Comparison of ENCODE assay signal across 28 cellular contexts in the genomic region with DNA sequence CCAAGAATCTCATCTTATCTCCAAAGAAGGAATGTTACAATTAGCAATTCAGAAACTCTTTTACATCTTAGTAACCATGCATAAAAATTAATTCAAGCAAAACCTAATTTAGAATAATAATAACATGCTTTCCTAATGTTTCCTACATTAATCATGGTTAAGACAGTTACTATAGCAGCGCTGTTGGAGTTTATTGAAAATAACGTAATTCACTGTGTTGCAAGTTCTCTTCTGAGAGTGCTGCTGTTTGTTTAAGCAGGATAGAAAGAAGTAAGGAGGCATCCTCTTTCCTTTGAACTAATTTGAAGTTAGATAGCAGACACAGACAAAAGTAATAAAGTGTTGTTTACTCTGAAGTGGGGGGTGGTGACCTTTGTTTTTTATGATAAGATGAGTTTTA.
"Had no signal": no experiment of that assay in that cellular context is flagged by ENCODE, and none has a peak within 500 bp of the region (broad histone marks: within the 10 kb centered on the region; RNA-seq: fewer than 3 reads in every experiment).

No MANE protein-coding gene starts in this region.

- H3K36me3 Mint-ChIP-seq: naive thymus-derived CD8-positive, alpha-beta T cell; natural killer cell treated with Interleukin-12 subunit alpha and Interleukin-12 subunit beta and Interleukin-15 and Interleukin-18, amount 100 ng/mL, for 72 hours; stimulated activated effector memory CD8-positive, alpha-beta T cell treated with anti-CD3 and anti-CD28 coated beads, Interleukin-12 subunit alpha, Interleukin-12 subunit beta, amount 100 ng/mL, for 72 hours; stimulated activated naive B cell treated with anti-CD40 and anti-IgM and Interleukin-4, amounts not matched to agents 10 μg/mL and 1 μg/mL and 100 μg/mL, for 72 hours had no signal

- DNase-seq: naive thymus-derived CD8-positive, alpha-beta T cell; nephron progenitor cell; ovary; posterior cingulate gyrus; psoas muscle; right cardiac atrium; right lobe of liver; stimulated activated CD4-positive, alpha-beta T cell treated with anti-CD3 and anti-CD28 coated beads, Interleukin-15, amount 100 ng/mL, for 24 hours; stimulated activated CD4-positive, alpha-beta T cell treated with anti-CD3 and anti-CD28 coated beads, Interleukin-2, amount 100 ng/mL, for 24 hours; stimulated activated CD4-positive, alpha-beta T cell treated with anti-CD3 and anti-CD28 coated beads, Interleukin-2, amount 100 ng/mL, for 48 hours; stimulated activated CD4-positive, alpha-beta T cell treated with anti-CD3 and anti-CD28 coated beads, Interleukin-4, amount 100 ng/mL, for 24 hours; stimulated activated naive B cell treated with anti-CD40 and anti-IgM and Interleukin-4, amounts not matched to agents 10 μg/mL and 1 μg/mL and 100 μg/mL, for 72 hours; stimulated activated naive CD4-positive, alpha-beta T cell treated with Interleukin-2 at 50 U/mL for 16 hours; stomach; thyroid gland; trophoblast cell; upper lobe of left lung had no signal

- H3K4me1 Mint-ChIP-seq: naive thymus-derived CD8-positive, alpha-beta T cell; neural crest cell; stimulated activated effector memory CD8-positive, alpha-beta T cell treated with anti-CD3 and anti-CD28 coated beads, Interleukin-12 subunit alpha, Interleukin-12 subunit beta, amount 100 ng/mL, for 72 hours; stimulated activated naive B cell treated with anti-CD40 and anti-IgM and Interleukin-4, amounts not matched to agents 10 μg/mL and 1 μg/mL and 100 μg/mL, for 72 hours had no signal

- H3K4me3 Mint-ChIP-seq: naive thymus-derived CD8-positive, alpha-beta T cell; natural killer cell treated with Interleukin-12 subunit alpha and Interleukin-12 subunit beta and Interleukin-15 and Interleukin-18, amount 100 ng/mL, for 72 hours; nephron progenitor cell; neural crest cell; stimulated activated effector memory CD8-positive, alpha-beta T cell treated with anti-CD3 and anti-CD28 coated beads, Interleukin-12 subunit alpha, Interleukin-12 subunit beta, amount 100 ng/mL, for 72 hours; stimulated activated naive B cell treated with anti-CD40 and anti-IgM and Interleukin-4, amounts not matched to agents 10 μg/mL and 1 μg/mL and 100 μg/mL, for 72 hours; stimulated activated naive CD8-positive, alpha-beta T cell treated with anti-CD3 and anti-CD28 coated beads, Interleukin-15, Interleukin-2, amounts not matched to agents 100 ng/mL and 50 ng/mL, for 24 hours had no signal

- ATAC-seq: naive thymus-derived CD8-positive, alpha-beta T cell; natural killer cell treated with Interleukin-12 subunit alpha and Interleukin-12 subunit beta and Interleukin-15 and Interleukin-18, amount 100 ng/mL, for 72 hours; psoas muscle; right cardiac atrium; right lobe of liver; stimulated activated effector memory CD8-positive, alpha-beta T cell treated with anti-CD3 and anti-CD28 coated beads, Interleukin-12 subunit alpha, Interleukin-12 subunit beta, amount 100 ng/mL, for 72 hours; stimulated activated naive B cell treated with anti-CD40 and anti-IgM and Interleukin-4, amounts not matched to agents 10 μg/mL and 1 μg/mL and 100 μg/mL, for 72 hours had no signal

- H3K27me3 ChIP-seq: neutrophil, ovary, right lobe of liver, stomach, thyroid gland, tibial nerve, upper lobe of left lung, vagina had no signal

- H3K27ac Mint-ChIP-seq: naive thymus-derived CD8-positive, alpha-beta T cell; natural killer cell treated with Interleukin-12 subunit alpha and Interleukin-12 subunit beta and Interleukin-15 and Interleukin-18, amount 100 ng/mL, for 72 hours; nephron progenitor cell; progenitor cell of endocrine pancreas; stimulated activated effector memory CD8-positive, alpha-beta T cell treated with anti-CD3 and anti-CD28 coated beads, Interleukin-12 subunit alpha, Interleukin-12 subunit beta, amount 100 ng/mL, for 72 hours; stimulated activated naive B cell treated with anti-CD40 and anti-IgM and Interleukin-4, amounts not matched to agents 10 μg/mL and 1 μg/mL and 100 μg/mL, for 72 hours; stimulated activated naive CD8-positive, alpha-beta T cell treated with anti-CD3 and anti-CD28 coated beads, Interleukin-15, Interleukin-2, amounts not matched to agents 100 ng/mL and 50 ng/mL, for 24 hours had no signal

- H3K9me3 ChIP-seq: neutrophil, ovary, psoas muscle, right lobe of liver, stomach, thoracic aorta, thyroid gland, tibial nerve, upper lobe of left lung, vagina had no signal

- H3K36me3 ChIP-seq: neutrophil, ovary, right lobe of liver, stomach, thoracic aorta, thyroid gland, tibial nerve, upper lobe of left lung, vagina had no signal

- H3K27ac ChIP-seq: neutrophil, ovary, parathyroid adenoma, psoas muscle, right lobe of liver, skin epidermis, stomach, thoracic aorta, thyroid gland, tibial nerve, upper lobe of left lung, vagina had no signal

- H3K4me1 ChIP-seq: parathyroid adenoma, psoas muscle, right lobe of liver, stomach, thyroid gland, upper lobe of left lung, vagina had no signal

- H3K9me3 Mint-ChIP-seq: natural killer cell treated with Interleukin-12 subunit alpha and Interleukin-12 subunit beta and Interleukin-15 and Interleukin-18, amount 100 ng/mL, for 72 hours; stimulated activated effector memory CD8-positive, alpha-beta T cell treated with anti-CD3 and anti-CD28 coated beads, Interleukin-12 subunit alpha, Interleukin-12 subunit beta, amount 100 ng/mL, for 72 hours had no signal

- H3K4me3 ChIP-seq: ovary, psoas muscle, right lobe of liver, skin epidermis, stomach, thoracic aorta, thyroid gland, tibial nerve, upper lobe of left lung, vagina had no signal
